In genomic region chr2:219058541-219059374, GRCh38 we compare ENCODE assay signal across 8 cellular contexts. TPM values are rescaled to one million over a fixed set of nuclear protein-coding genes. Genes with fewer than 3 reads are reported as not detected.
A peak's percentile ranks its signal among the peaks of the same experiment; 100 is the strongest.
DNase-seq lines count a peak whose midpoint lies in the region; ATAC-seq and TF ChIP-seq lines count a peak whose summit lies in the region.

No MANE protein-coding gene starts in this region.

- no peak overlapping the region for H3K9ac ChIP-seq in MM.1S (ENCODE audit: low read length)

- ATAC-seq in HG03175 (IDR thresholded peaks at IDR 0.05; ENCODE audit: unreplicated experiment) (no peak), HG03354 (IDR thresholded peaks at IDR 0.05; ENCODE audit: poor library complexity, severe bottlenecking, unreplicated experiment) (no peak)

- intact Hi-C loops in ovary (cut with DNase I), result loop anchor here (5.0 to 10.0 kb wide), 5 partner anchors 59 to 239 kb away; no protein-coding TSS in a partner anchor

- H3K27me3 ChIP-seq in MM.1S (replicated peaks; ENCODE audit: insufficient read depth, low read length), result peaks cover 69% of the 10 kb centered on the region
- H3K27me3 ChIP-seq in ovary, result peaks cover 3% of the 10 kb centered on the region

- no peak for TF ChIP-seq POLR2A in ovary (IDR thresholded peaks at IDR 0.05)

- H3K4me1 ChIP-seq in MM.1S (ENCODE audit: low read length), result no peaks in the 10 kb centered on the region
- H3K4me1 ChIP-seq in ovary (ENCODE audit: insufficient read depth), result peaks cover 7% of the 10 kb centered on the region

- H3K36me3 ChIP-seq in MM.1S (replicated peaks; ENCODE audit: insufficient read depth, low read length), result no peaks in the 10 kb centered on the region
- H3K36me3 ChIP-seq in ovary, result no peaks in the 10 kb centered on the region

- H3K9me2 ChIP-seq in MM.1S (replicated peaks; ENCODE audit: insufficient read depth, low read length), result no peaks in the 10 kb centered on the region

- no peak for TF ChIP-seq CTCF in MM.1S (IDR thresholded peaks at IDR 0.05; ENCODE audit: low read length)
- TF ChIP-seq CTCF in fibroblast of the aortic adventitia (IDR thresholded peaks at IDR 0.05; ENCODE audit: insufficient read depth, low read length), result no peak
- no peak for TF ChIP-seq CTCF in ovary (IDR thresholded peaks at IDR 0.05)

- peak overlapping the region; percentile 33; the same call in 1 of the 2 replicates for H3K4me2 ChIP-seq in MM.1S (ENCODE audit: low read depth, low read length)

- H3K4me3 ChIP-seq in MM.1S (ENCODE audit: low read length) (no peak overlapping the region), fibroblast of the aortic adventitia (ENCODE audit: low read depth, low read length) (no peak overlapping the region), ovary (peak overlapping the region; percentile 32)

- no peaks in the 10 kb centered on the region for H3F3A ChIP-seq in MM.1S (ENCODE audit: insufficient read depth, low read length)

- no peaks in the 10 kb centered on the region for H3K9me3 ChIP-seq in MM.1S (replicated peaks; ENCODE audit: insufficient read depth, low read length)
- no peaks in the 10 kb centered on the region for H3K9me3 ChIP-seq in ovary

- no peak overlapping the region for H2AFZ ChIP-seq in MM.1S (ENCODE audit: low read length)

- H3K79me2 ChIP-seq in MM.1S (ENCODE audit: low read length), result no peaks in the 10 kb centered on the region

- 4 to 5% (median 5%) methylated on average over 39 to 42 of the region's 42 CpGs for WGBS in ovary, 3 donors

- H4K20me1 ChIP-seq in MM.1S (ENCODE audit: insufficient read depth, low read length), result no peaks in the 10 kb centered on the region

- DNase-seq in EH (ENCODE audit: low read depth), result peak; percentile 56
- no peak for DNase-seq in MM.1S
- DNase-seq in fibroblast of the aortic adventitia (ENCODE audit: low read depth), result peak; percentile 39
- DNase-seq in ovary, result peak in 1 of 5 donors; percentile 36
- no peak for DNase-seq in NCI-H2227 treated with DMSO at 0.1 percent for 48 hours (lab: John Stamatoyannopoulos, UW)
- DNase-seq in SW480 (ENCODE audit: low spot score), result no peak

- no peak for TF ChIP-seq EP300 in ovary (IDR thresholded peaks at IDR 0.05)

- H3K27ac ChIP-seq in MM.1S (ENCODE audit: low read length), result no peak overlapping the region
- H3K27ac ChIP-seq in ovary, result no peak overlapping the region

RNA-seq across cellular contexts. Expression of gene IHH, which starts 2.0 kb away (rescaled TPM):
- total RNA-seq in fibroblast of the aortic adventitia (ENCODE audit: low replicate concordance) (0.09 TPM in 1 of 2 replicates, not detected in the other), ovary (under 1 TPM in 3 of 7 donors, not detected in 4; 0.15 to 0.80 (median 0.36) TPM)
- 1 to 10 TPM in 1 of 2 donors, under 1 TPM in 1; 0.12 to 1.6 TPM for polyA plus RNA-seq in ovary

RNA-seq across cellular contexts. Expression of gene CFAP65, which starts 17.4 kb away (rescaled TPM):
- total RNA-seq in fibroblast of the aortic adventitia (ENCODE audit: low replicate concordance) (not detected in 2 replicates), ovary (10 to 100 TPM in 1 of 7 donors, 1 to 10 TPM in 1, under 1 TPM in 3, not detected in 2; 0.82 to 19.6 (median 0.95) TPM)
- polyA plus RNA-seq in ovary, result under 1 TPM in 1 of 2 donors, not detected in 1; 0.04 TPM

Comparison
In these comparisons a context has a peak if more than half of its experiments do, and no peak if none do; other contexts are left out.
1. DNase-seq: peak in EH (single experiment) and fibroblast of the aortic adventitia (single experiment); none in MM.1S (single experiment), NCI-H2227 treated with DMSO at 0.1 percent for 48 hours (single experiment) and SW480 (single experiment).